1 cellular context compared by ENCODE assay signal in genomic region chr5:56893251-56893951, GRCh38.
TF ChIP-seq lines count a peak whose summit lies in the region.

No MANE protein-coding gene starts in this region.

TF ChIP-seq in IMR-90, 13 proteins besides CTCF, POLR2A, EP300 and RAD21 (continued from another document):
- TF ChIP-seq, protein P1, sequence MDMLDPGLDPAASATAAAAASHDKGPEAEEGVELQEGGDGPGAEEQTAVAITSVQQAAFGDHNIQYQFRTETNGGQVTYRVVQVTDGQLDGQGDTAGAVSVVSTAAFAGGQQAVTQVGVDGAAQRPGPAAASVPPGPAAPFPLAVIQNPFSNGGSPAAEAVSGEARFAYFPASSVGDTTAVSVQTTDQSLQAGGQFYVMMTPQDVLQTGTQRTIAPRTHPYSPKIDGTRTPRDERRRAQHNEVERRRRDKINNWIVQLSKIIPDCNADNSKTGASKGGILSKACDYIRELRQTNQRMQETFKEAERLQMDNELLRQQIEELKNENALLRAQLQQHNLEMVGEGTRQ (IDR thresholded peaks at IDR 0.05; ENCODE audit: low read depth, low read length): no peak
- TF ChIP-seq ELK1 (IDR thresholded peaks at IDR 0.05; ENCODE audit: borderline replicate concordance, low read depth, low read length) (no peak), NFE2L2 (IDR thresholded peaks at IDR 0.05; ENCODE audit: low read depth, low read length) (no peak), SMC3 (IDR thresholded peaks at IDR 0.05; ENCODE audit: low read depth, low read length) (no peak), CEBPB (IDR thresholded peaks at IDR 0.05; ENCODE audit: low read depth, low read length) (no peak), MAZ (IDR thresholded peaks at IDR 0.05; ENCODE audit: borderline replicate concordance, low read depth, low read length) (no peak), MXI1 (IDR thresholded peaks at IDR 0.05; ENCODE audit: borderline replicate concordance, low read depth, low read length) (no peak)
TF ChIP-seq in IMR-90: peak in this region for 0.
